ENCODE assay signal across 1 cellular context in the genomic region with DNA sequence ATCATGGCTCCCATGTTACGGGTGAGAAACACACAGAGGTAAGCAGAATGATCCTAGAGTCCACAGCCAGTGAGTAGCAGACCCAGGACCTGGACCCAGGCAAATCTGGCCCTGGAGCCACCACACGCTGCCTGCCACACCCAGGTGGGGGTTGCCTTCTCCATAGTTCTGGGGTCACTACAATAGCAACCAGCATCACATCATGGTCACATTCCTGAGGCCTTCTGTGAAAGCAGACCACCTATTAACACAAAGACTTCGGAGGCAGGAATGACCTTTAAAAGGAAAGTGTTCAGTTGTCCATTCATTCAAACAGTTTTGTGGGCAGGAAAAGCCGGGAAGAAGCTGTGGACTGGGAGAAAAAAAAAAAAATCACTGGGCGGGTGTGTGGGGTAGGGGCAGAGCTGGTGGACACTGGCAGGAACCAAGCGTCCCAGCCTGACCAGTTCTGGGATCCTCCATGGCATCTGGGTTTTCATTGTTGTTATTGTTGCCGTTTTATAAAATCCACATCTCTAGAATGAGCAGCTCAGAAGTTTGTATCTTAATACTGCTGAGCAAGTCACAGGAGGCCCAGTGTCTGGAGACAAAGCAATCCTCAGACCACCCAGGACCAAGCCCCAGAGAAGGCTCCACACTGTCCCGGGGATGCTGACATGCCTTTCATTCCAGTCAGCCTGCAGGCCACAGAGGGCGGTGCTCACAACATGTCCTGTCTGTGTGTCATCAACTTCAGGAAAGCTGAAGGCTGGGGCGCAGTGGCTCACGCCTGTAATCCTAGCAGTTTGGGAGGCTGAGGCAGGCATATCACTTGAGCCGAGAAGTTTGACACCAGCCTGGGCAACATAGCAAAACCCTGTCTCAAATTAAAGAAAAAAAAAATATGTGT.
TF ChIP-seq lines count a peak whose summit lies in the region.

No MANE protein-coding gene starts in this region.

TF ChIP-seq in GM23338, 12 proteins besides CTCF, POLR2A, EP300 and RAD21 (continued from another document):
- TF ChIP-seq ZNF462 (CRISPR knock-in tag; IDR thresholded peaks at IDR 0.05) (no peak), ZNF114 (CRISPR knock-in tag; IDR thresholded peaks at IDR 0.05) (no peak), EZH2phosphoT487 (IDR thresholded peaks at IDR 0.05; ENCODE audit: unreplicated experiment) (no peak), JUNB (IDR thresholded peaks at IDR 0.05; ENCODE audit: unreplicated experiment) (no peak), POLR2AphosphoS5 (IDR thresholded peaks at IDR 0.05; ENCODE audit: low read depth) (no peak), NANOG (IDR thresholded peaks at IDR 0.05; ENCODE audit: borderline replicate concordance) (no peak)
